ENCODE assay signal across 1 cellular context in the genomic region with DNA sequence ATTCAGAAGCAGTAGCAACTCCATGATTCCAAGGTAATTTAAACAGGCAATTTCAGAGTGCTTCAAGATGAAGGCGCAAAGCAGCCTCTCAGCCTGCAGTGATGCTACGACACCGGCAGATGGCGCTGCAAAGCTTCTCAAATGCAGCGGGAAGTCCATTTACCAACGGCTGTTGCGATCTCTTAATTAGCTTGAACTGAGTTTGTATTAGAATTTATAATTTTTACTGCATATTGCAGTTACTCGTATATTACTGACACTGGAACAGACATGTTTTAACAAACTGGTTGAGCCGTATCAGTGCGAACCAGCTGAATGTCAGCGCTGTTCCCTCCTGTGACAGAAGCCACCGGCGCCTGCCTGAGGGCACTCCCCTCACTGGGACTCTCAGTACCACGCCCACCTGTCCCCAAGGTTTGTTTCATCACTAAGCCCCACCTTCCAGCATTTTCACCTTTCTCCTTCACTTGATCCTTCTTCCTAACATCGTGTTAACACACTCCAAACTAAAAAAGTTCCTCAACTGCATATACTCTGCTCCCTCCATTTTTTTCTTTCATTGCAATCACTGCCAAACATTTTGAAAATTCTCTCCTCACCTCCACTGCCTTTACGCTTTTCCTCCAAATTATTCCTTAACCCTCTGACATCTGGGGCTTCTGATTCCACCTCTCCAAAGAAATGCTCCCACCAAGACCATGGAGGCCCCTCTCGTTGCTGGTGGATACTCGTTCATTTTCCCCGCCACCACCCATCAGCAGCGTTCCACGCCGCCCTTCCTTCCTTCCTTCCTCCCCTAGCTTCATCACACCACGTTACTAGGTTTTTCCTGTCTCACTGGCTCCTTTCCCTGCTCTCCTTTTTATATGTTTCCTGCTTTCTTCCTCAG.
TF ChIP-seq lines count a peak whose summit lies in the region.

No MANE protein-coding gene starts in this region.

TF ChIP-seq in HEK293T, 16 proteins besides CTCF, POLR2A, EP300 and RAD21 (continued from another document):
- TF ChIP-seq, protein P1, sequence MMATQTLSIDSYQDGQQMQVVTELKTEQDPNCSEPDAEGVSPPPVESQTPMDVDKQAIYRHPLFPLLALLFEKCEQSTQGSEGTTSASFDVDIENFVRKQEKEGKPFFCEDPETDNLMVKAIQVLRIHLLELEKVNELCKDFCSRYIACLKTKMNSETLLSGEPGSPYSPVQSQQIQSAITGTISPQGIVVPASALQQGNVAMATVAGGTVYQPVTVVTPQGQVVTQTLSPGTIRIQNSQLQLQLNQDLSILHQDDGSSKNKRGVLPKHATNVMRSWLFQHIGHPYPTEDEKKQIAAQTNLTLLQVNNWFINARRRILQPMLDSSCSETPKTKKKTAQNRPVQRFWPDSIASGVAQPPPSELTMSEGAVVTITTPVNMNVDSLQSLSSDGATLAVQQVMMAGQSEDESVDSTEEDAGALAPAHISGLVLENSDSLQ (IDR thresholded peaks at IDR 0.05): no peak
- no peak for TF ChIP-seq ELF4 (IDR thresholded peaks at IDR 0.05)
TF ChIP-seq in HEK293T: peak in this region for 0.
